ENCODE assay signal across 21 cellular contexts in the genomic region with DNA sequence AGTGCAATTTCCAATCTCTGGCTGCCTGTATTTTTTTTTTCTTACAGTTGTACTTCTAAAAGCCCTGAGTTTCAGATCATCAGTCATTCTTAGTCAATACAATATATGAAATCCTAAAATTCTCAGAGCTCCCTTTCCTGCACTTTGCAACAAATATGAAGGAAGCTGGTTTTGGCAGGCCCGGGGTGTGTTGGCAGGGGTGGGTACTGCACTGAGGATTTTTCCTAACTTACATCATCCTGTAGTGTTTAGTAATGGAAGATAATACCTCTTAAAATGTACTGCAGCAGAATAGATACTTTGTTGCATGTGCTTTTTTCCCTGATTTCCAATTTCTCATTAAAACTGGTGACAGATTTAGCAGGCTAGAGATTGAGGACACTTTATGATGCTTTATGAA.
"Had no signal": no experiment of that assay in that cellular context is flagged by ENCODE, and none has a peak within 500 bp of the region (broad histone marks: within the 10 kb centered on the region; RNA-seq: fewer than 3 reads in every experiment).

No MANE protein-coding gene starts in this region.

- DNase-seq: activated CD4-positive, alpha-beta T cell treated with anti-CD3 and anti-CD28 coated beads for 4 hours; activated CD4-positive, alpha-beta T cell treated with anti-CD3 and anti-CD28 coated beads, Interleukin-2, amount 50 U/mL, for 4 hours; activated CD8-positive, alpha-beta memory T cell treated with anti-CD3 and anti-CD28 coated beads, Interleukin-2, amount 10 ng/mL, durations not matched to agents 7 days and 5 days; activated effector memory CD4-positive, alpha-beta T cell treated with Interleukin-2 at 50 U/mL for 16 hours; activated naive CD4-positive, alpha-beta T cell; activated naive CD8-positive, alpha-beta T cell treated with anti-CD3 and anti-CD28 coated beads, Interleukin-2, amount 50 U/mL, for 24 hours; activated T-cell treated with anti-CD3 and anti-CD28 coated beads, Interleukin-2, amount 50 U/mL, for 24 hours; amniotic stem cell; MM.1S; NCI-H1105; NCI-H1436 treated with DMSO at 0.1 percent for 48 hours; NCI-H187; NCI-H2081; NCI-H524; PC-3; T-helper 1 cell had no signal

- ATAC-seq: activated CD4-positive, CD25-positive, alpha-beta regulatory T cell treated with anti-CD3 and anti-CD28 coated beads, Interleukin-2, amount 50 U/mL, for 24 hours; activated CD8-positive, alpha-beta memory T cell treated with anti-CD3 and anti-CD28 coated beads, Interleukin-2, amount 10 ng/mL, durations not matched to agents 7 days and 5 days; activated naive CD8-positive, alpha-beta T cell treated with anti-CD3 and anti-CD28 coated beads, Interleukin-2, amount 50 U/mL, for 24 hours; HepG2; PC-3 had no signal

- H3K4me3 ChIP-seq: ascending aorta, cardiac muscle cell, SK-N-MC had no signal

- H3K9me3 ChIP-seq: ascending aorta had no signal

- H3K4me1 ChIP-seq: ascending aorta had no signal

- H3K27ac ChIP-seq: ascending aorta, cardiac muscle cell, SK-N-MC had no signal

- H3K36me3 ChIP-seq: ascending aorta, cardiac muscle cell had no signal

- H3K27me3 ChIP-seq: ascending aorta, cardiac muscle cell had no signal
